ENCODE assay signal across 1 cellular context in genomic region chr12:116402163-116402939, GRCh38.
TF ChIP-seq lines count a peak whose summit lies in the region.

No MANE protein-coding gene starts in this region.

TF ChIP-seq in H1, 55 proteins besides CTCF, POLR2A, EP300 and RAD21 (continued from another document):
- TF ChIP-seq, protein P1, sequence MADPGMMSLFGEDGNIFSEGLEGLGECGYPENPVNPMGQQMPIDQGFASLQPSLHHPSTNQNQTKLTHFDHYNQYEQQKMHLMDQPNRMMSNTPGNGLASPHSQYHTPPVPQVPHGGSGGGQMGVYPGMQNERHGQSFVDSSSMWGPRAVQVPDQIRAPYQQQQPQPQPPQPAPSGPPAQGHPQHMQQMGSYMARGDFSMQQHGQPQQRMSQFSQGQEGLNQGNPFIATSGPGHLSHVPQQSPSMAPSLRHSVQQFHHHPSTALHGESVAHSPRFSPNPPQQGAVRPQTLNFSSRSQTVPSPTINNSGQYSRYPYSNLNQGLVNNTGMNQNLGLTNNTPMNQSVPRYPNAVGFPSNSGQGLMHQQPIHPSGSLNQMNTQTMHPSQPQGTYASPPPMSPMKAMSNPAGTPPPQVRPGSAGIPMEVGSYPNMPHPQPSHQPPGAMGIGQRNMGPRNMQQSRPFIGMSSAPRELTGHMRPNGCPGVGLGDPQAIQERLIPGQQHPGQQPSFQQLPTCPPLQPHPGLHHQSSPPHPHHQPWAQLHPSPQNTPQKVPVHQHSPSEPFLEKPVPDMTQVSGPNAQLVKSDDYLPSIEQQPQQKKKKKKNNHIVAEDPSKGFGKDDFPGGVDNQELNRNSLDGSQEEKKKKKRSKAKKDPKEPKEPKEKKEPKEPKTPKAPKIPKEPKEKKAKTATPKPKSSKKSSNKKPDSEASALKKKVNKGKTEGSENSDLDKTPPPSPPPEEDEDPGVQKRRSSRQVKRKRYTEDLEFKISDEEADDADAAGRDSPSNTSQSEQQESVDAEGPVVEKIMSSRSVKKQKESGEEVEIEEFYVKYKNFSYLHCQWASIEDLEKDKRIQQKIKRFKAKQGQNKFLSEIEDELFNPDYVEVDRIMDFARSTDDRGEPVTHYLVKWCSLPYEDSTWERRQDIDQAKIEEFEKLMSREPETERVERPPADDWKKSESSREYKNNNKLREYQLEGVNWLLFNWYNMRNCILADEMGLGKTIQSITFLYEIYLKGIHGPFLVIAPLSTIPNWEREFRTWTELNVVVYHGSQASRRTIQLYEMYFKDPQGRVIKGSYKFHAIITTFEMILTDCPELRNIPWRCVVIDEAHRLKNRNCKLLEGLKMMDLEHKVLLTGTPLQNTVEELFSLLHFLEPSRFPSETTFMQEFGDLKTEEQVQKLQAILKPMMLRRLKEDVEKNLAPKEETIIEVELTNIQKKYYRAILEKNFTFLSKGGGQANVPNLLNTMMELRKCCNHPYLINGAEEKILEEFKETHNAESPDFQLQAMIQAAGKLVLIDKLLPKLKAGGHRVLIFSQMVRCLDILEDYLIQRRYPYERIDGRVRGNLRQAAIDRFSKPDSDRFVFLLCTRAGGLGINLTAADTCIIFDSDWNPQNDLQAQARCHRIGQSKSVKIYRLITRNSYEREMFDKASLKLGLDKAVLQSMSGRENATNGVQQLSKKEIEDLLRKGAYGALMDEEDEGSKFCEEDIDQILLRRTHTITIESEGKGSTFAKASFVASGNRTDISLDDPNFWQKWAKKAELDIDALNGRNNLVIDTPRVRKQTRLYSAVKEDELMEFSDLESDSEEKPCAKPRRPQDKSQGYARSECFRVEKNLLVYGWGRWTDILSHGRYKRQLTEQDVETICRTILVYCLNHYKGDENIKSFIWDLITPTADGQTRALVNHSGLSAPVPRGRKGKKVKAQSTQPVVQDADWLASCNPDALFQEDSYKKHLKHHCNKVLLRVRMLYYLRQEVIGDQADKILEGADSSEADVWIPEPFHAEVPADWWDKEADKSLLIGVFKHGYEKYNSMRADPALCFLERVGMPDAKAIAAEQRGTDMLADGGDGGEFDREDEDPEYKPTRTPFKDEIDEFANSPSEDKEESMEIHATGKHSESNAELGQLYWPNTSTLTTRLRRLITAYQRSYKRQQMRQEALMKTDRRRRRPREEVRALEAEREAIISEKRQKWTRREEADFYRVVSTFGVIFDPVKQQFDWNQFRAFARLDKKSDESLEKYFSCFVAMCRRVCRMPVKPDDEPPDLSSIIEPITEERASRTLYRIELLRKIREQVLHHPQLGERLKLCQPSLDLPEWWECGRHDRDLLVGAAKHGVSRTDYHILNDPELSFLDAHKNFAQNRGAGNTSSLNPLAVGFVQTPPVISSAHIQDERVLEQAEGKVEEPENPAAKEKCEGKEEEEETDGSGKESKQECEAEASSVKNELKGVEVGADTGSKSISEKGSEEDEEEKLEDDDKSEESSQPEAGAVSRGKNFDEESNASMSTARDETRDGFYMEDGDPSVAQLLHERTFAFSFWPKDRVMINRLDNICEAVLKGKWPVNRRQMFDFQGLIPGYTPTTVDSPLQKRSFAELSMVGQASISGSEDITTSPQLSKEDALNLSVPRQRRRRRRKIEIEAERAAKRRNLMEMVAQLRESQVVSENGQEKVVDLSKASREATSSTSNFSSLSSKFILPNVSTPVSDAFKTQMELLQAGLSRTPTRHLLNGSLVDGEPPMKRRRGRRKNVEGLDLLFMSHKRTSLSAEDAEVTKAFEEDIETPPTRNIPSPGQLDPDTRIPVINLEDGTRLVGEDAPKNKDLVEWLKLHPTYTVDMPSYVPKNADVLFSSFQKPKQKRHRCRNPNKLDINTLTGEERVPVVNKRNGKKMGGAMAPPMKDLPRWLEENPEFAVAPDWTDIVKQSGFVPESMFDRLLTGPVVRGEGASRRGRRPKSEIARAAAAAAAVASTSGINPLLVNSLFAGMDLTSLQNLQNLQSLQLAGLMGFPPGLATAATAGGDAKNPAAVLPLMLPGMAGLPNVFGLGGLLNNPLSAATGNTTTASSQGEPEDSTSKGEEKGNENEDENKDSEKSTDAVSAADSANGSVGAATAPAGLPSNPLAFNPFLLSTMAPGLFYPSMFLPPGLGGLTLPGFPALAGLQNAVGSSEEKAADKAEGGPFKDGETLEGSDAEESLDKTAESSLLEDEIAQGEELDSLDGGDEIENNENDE (IDR thresholded peaks at IDR 0.05; ENCODE audit: insufficient replicate concordance, low read length), result no peak
- TF ChIP-seq GABPA (IDR thresholded peaks at IDR 0.05; ENCODE audit: borderline replicate concordance, insufficient read depth, low read length) (no peak), SAP30 (IDR thresholded peaks at IDR 0.05; ENCODE audit: insufficient read depth, insufficient replicate concordance, low read length) (no peak)
